Comparison of ENCODE assay signal across 12 cellular contexts in the genomic region with DNA sequence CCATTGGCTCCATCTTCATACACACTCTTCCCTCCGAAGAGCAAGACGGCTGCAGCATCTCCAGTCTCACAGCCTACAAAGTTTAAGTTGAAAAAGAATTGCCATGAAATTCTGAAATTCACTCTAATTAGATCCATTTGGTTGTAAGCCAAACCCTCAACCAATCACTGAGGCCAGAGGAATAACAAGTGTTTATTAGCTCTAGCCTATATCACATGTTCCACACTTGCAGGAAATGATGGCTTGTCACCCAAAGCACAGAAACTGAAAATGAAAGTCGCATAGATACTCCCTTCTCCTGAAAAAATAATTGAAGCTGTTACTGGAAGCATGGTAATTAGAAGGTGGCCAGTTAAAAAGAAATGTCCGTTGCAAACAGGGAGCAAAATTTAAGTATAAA.
DNase-seq lines count a peak whose midpoint lies in the region; ATAC-seq, FAIRE-seq and TF ChIP-seq lines count a peak whose summit lies in the region.
"Had no signal": no experiment of that assay in that cellular context is flagged by ENCODE, and none has a peak within 500 bp of the region (broad histone marks: within the 10 kb centered on the region; RNA-seq: fewer than 3 reads in every experiment).

No MANE protein-coding gene starts in this region.

- H3K9me2 ChIP-seq in GM23338 (ENCODE audit: insufficient read depth): no peaks in the 10 kb centered on the region
- no peaks in the 10 kb centered on the region for H3K9me2 ChIP-seq in hepatocyte (replicated peaks; ENCODE audit: insufficient read depth)

- no peaks in the 10 kb centered on the region for H3K36me3 ChIP-seq in GM23338 (ENCODE audit: insufficient read depth)
- no peaks in the 10 kb centered on the region for H3K36me3 ChIP-seq in hepatocyte (replicated peaks; ENCODE audit: insufficient read depth, low read depth)
- no peaks in the 10 kb centered on the region for H3K36me3 ChIP-seq in thyroid gland
- H3K36me3 ChIP-seq in A673 (ENCODE audit: insufficient read depth, low read length, poor library complexity, severe bottlenecking): no peaks in the 10 kb centered on the region

- H3K9me3 ChIP-seq in hepatocyte (ENCODE audit: low read depth): no peaks in the 10 kb centered on the region
- no peaks in the 10 kb centered on the region for H3K9me3 ChIP-seq in thyroid gland
- H3K9me3 ChIP-seq in A673 (ENCODE audit: low read depth, low read length, poor library complexity, severe bottlenecking): no peaks in the 10 kb centered on the region

- H3K27me3 ChIP-seq in GM23338 (ENCODE audit: insufficient read depth) (no peaks in the 10 kb centered on the region), hepatocyte (no peaks in the 10 kb centered on the region), thyroid gland (no peaks in the 10 kb centered on the region), A673 (replicated peaks; ENCODE audit: insufficient read depth, low read depth, low read length, poor library complexity) (no peaks in the 10 kb centered on the region)

- POLR2A ChIA-PET in A673 (lab: Charles Lee; ENCODE audit: low non-redundant PET): no interaction called here

- H3K4me1 ChIP-seq in GM23338 (ENCODE audit: insufficient read depth): peaks cover 6% of the 10 kb centered on the region
- no peaks in the 10 kb centered on the region for H3K4me1 ChIP-seq in hepatocyte (ENCODE audit: insufficient read depth)
- no peaks in the 10 kb centered on the region for H3K4me1 ChIP-seq in thyroid gland
- H3K4me1 ChIP-seq in A673 (ENCODE audit: insufficient read depth, low read length, poor library complexity, severe bottlenecking): no peaks in the 10 kb centered on the region

- TF ChIP-seq CTCF in GM23338 (conservative IDR thresholded peaks at IDR 0.05; ENCODE audit: low read depth in 2 of 2) (no peak), hepatocyte (IDR thresholded peaks at IDR 0.05; ENCODE audit: poor library complexity) (no peak), thyroid gland (IDR thresholded peaks at IDR 0.05) (no peak), A673 (conservative IDR thresholded peaks at IDR 0.05; ENCODE audit: low read depth, low read length) (no peak)

- H2AFZ ChIP-seq in GM23338 (peak overlapping the region; percentile 43; the same call in 1 of the 2 replicates), hepatocyte (peak overlapping the region; percentile 2)

- H3K4me2 ChIP-seq in GM23338 (no peak overlapping the region), hepatocyte (peak overlapping the region; percentile 2)

- H4K20me1 ChIP-seq in GM23338 (replicated peaks; ENCODE audit: insufficient read depth): no peaks in the 10 kb centered on the region
- no peaks in the 10 kb centered on the region for H4K20me1 ChIP-seq in hepatocyte (ENCODE audit: insufficient read depth, poor library complexity, severe bottlenecking)

- H3K27me3 Mint-ChIP-seq in GM23338 (ENCODE audit: insufficient read depth, low read depth, poor library complexity): no peaks in the 10 kb centered on the region
- H3K27me3 Mint-ChIP-seq: CD4-positive, alpha-beta T cell had no signal

- whole genome bisulfite sequencing in hepatocyte (ENCODE audit: low lambda C conversion rate, missing lambda C conversion rate): 95% methylated on average over 4 of the region's 4 CpGs
- 85 to 86% methylated on average over 4 of the region's 4 CpGs for WGBS in thyroid gland, 2 donors

- no peak for FAIRE-seq in RCC 7860 (lab: Jason Lieb, UNC)
- FAIRE-seq: GM12892 had no signal

- H3K27ac ChIP-seq in GM23338 (ENCODE audit: low read depth) (no peak overlapping the region), hepatocyte (no peak overlapping the region), thyroid gland (no peak overlapping the region), A673 (ENCODE audit: low read depth, low read length, poor library complexity, severe bottlenecking) (no peak overlapping the region)

- no peaks in the 10 kb centered on the region for H3K9me3 Mint-ChIP-seq in GM23338

- no peaks in the 10 kb centered on the region for H3F3A ChIP-seq in GM23338 (replicated peaks; ENCODE audit: low read depth)

- H3K4me1 Mint-ChIP-seq in GM23338: peaks cover 8% of the 10 kb centered on the region; the same call in 2 of the 3 replicates

- no peak for TF ChIP-seq POLR2A in thyroid gland (IDR thresholded peaks at IDR 0.05)

- intact Hi-C loops in thyroid gland (cut with DNase I) (no loop called here), A673 (cut with micrococcal nuclease; ENCODE audit: unreplicated experiment) (no loop called here)

- DNase-seq in Ammon's horn (ENCODE audit: low spot score): peak; percentile 10
- no peak for DNase-seq in GM23338 (ENCODE audit: low spot score)
- DNase-seq in OCI-M1 (lab: John Stamatoyannopoulos, UW): peak; percentile 92
- DNase-seq in hepatocyte (ENCODE audit: low spot score): no peak
- no peak for DNase-seq in thyroid gland
- DNase-seq in RCC 7860 (ENCODE audit: low spot score): no peak
- DNase-seq in A673 (ENCODE audit: low spot score): no peak
- no peak for DNase-seq in T-helper 9 cell
- DNase-seq: CD4-positive, alpha-beta T cell; NCI-H2171 treated with DMSO at 0.1 percent for 48 hours; stimulated activated CD4-positive, alpha-beta T cell treated with anti-CD3 and anti-CD28 coated beads, Interleukin-1b, Interleukin-23, amount 100 ng/mL, for 48 hours had no signal

- CTCF ChIA-PET in A673 (lab: Charles Lee): no interaction called here

- ATAC-seq in GM23338: no peak

- no TSS peak for BruUV-seq in A673 (replicated peaks; lab: Mats Ljungman, UMichigan)

- no peak overlapping the region for H3K4me3 Mint-ChIP-seq in GM23338
- H3K4me3 Mint-ChIP-seq: CD4-positive, alpha-beta T cell had no signal

- no peaks in the 10 kb centered on the region for H3K79me2 ChIP-seq in GM23338 (replicated peaks; ENCODE audit: insufficient read depth)
- H3K79me2 ChIP-seq in hepatocyte: no peaks in the 10 kb centered on the region

- no peak overlapping the region for H3K27ac Mint-ChIP-seq in GM23338
- H3K27ac Mint-ChIP-seq: CD4-positive, alpha-beta T cell had no signal

- no peaks in the 10 kb centered on the region for H3K36me3 Mint-ChIP-seq in GM23338 (ENCODE audit: low read depth)

- H3K4me3 ChIP-seq in GM23338 (no peak overlapping the region), hepatocyte (no peak overlapping the region), thyroid gland (replicated peaks in 1 of 3) (no peak overlapping the region), A673 (ENCODE audit: low read depth, low read length, poor library complexity, severe bottlenecking) (no peak overlapping the region)

TF ChIP-seq in GM23338, 12 proteins besides CTCF, POLR2A, EP300 and RAD21 (continues in another document):
- TF ChIP-seq NANOG (IDR thresholded peaks at IDR 0.05; ENCODE audit: borderline replicate concordance) (no peak), CREB1 (CRISPR knock-in tag; IDR thresholded peaks at IDR 0.05; ENCODE audit: low read depth) (no peak), STAT1 (IDR thresholded peaks at IDR 0.05; ENCODE audit: unreplicated experiment) (no peak)
- TF ChIP-seq, protein P1, sequence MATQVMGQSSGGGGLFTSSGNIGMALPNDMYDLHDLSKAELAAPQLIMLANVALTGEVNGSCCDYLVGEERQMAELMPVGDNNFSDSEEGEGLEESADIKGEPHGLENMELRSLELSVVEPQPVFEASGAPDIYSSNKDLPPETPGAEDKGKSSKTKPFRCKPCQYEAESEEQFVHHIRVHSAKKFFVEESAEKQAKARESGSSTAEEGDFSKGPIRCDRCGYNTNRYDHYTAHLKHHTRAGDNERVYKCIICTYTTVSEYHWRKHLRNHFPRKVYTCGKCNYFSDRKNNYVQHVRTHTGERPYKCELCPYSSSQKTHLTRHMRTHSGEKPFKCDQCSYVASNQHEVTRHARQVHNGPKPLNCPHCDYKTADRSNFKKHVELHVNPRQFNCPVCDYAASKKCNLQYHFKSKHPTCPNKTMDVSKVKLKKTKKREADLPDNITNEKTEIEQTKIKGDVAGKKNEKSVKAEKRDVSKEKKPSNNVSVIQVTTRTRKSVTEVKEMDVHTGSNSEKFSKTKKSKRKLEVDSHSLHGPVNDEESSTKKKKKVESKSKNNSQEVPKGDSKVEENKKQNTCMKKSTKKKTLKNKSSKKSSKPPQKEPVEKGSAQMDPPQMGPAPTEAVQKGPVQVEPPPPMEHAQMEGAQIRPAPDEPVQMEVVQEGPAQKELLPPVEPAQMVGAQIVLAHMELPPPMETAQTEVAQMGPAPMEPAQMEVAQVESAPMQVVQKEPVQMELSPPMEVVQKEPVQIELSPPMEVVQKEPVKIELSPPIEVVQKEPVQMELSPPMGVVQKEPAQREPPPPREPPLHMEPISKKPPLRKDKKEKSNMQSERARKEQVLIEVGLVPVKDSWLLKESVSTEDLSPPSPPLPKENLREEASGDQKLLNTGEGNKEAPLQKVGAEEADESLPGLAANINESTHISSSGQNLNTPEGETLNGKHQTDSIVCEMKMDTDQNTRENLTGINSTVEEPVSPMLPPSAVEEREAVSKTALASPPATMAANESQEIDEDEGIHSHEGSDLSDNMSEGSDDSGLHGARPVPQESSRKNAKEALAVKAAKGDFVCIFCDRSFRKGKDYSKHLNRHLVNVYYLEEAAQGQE (IDR thresholded peaks at IDR 0.05; ENCODE audit: unreplicated experiment): no peak

Comparison
In these comparisons a context has a peak if more than half of its experiments do, and no peak if none do; other contexts are left out.
1. DNase-seq: peak in Ammon's horn (single experiment) and OCI-M1 (single experiment); none in GM23338 (single experiment), hepatocyte (single experiment), thyroid gland (0 of 2), RCC 7860 (single experiment), A673 (single experiment) and T-helper 9 cell (single experiment).